ENCODE assay signal across 9 cellular contexts in genomic region chr4:20248155-20248558, GRCh38. TPM values are rescaled to one million over a fixed set of nuclear protein-coding genes. Genes with fewer than 3 reads are reported as not detected.
DNase-seq lines count a peak whose midpoint lies in the region; ATAC-seq and TF ChIP-seq lines count a peak whose summit lies in the region.
"Had no signal": no experiment of that assay in that cellular context is flagged by ENCODE, and none has a peak within 500 bp of the region (broad histone marks: within the 10 kb centered on the region; RNA-seq: fewer than 3 reads in every experiment).

No MANE protein-coding gene starts in this region.

- H3K9ac ChIP-seq in PC-3 (ENCODE audit: low read length) (no peak overlapping the region), parathyroid adenoma (no peak overlapping the region)

- peak; percentile 78 for DNase-seq in EL
- DNase-seq in HS-5 (ENCODE audit: low read depth): peak; percentile 87
- peak; percentile 82 for DNase-seq in PC-3
- DNase-seq in epithelial cell of proximal tubule (ENCODE audit: low read depth): no peak
- DNase-seq in omental fat pad (ENCODE audit: low spot score): no peak

- intact Hi-C loops in PC-3 (cut with micrococcal nuclease): loop anchor here (2.0 to 10.0 kb wide), 9 partner anchors 53 to 1559 kb away; no protein-coding TSS in a partner anchor

- TF ChIP-seq CTCF in PC-3 (conservative IDR thresholded peaks at IDR 0.05; ENCODE audit: low read depth, low read length) (peak; percentile 76), epithelial cell of proximal tubule (conservative IDR thresholded peaks at IDR 0.05; ENCODE audit: low read depth, low read length) (peak; percentile 75), parathyroid adenoma (IDR thresholded peaks at IDR 0.05) (peak; percentile 44), omental fat pad (IDR thresholded peaks at IDR 0.05) (no peak)

- POLR2A ChIA-PET in PC-3 (lab: Charles Lee; ENCODE audit: unreplicated experiment): interaction anchor here (0.7 kb wide), 1 partner anchor 54 kb away, joined by 5 read pairs; no protein-coding TSS in a partner anchor

- H2AFZ ChIP-seq in PC-3 (ENCODE audit: low read length): no peak overlapping the region
- H2AFZ ChIP-seq in parathyroid adenoma: no peak overlapping the region

- H3K4me2 ChIP-seq in PC-3 (ENCODE audit: low read length) (no peak overlapping the region), parathyroid adenoma (ENCODE audit: low read length) (no peak overlapping the region)

- no TSS peak for BruUV-seq in PC-3 (replicated peaks; lab: Mats Ljungman, UMichigan)

- 0 out of 2 replicates have a peak, but pooled peaks cover 3% of the 10 kb centered on the region for H3K9me2 ChIP-seq in PC-3 (replicated peaks; ENCODE audit: low read length)

- no peaks in the 10 kb centered on the region for H3F3A ChIP-seq in PC-3 (ENCODE audit: low read length, unreplicated experiment)

- no peaks in the 10 kb centered on the region for H3K9me3 ChIP-seq in PC-3 (ENCODE audit: low read length)
- H3K9me3 ChIP-seq in parathyroid adenoma (ENCODE audit: control insufficient read depth, low read length): no peaks in the 10 kb centered on the region
- H3K9me3 ChIP-seq: neutrophil had no signal

- H3K27me3 ChIP-seq in PC-3 (ENCODE audit: low read length) (no peaks in the 10 kb centered on the region), parathyroid adenoma (ENCODE audit: control insufficient read depth, insufficient read depth, low read length) (no peaks in the 10 kb centered on the region)

- H3K4me3 ChIP-seq in PC-3 (ENCODE audit: low read length) (no peak overlapping the region), epithelial cell of proximal tubule (ENCODE audit: low read depth, low read length) (no peak overlapping the region), parathyroid adenoma (ENCODE audit: low read depth, low read length) (no peak overlapping the region)

- H3K4me1 ChIP-seq in PC-3 (ENCODE audit: insufficient read depth, low read length) (peaks cover 29% of the 10 kb centered on the region), parathyroid adenoma (no peaks in the 10 kb centered on the region)

- H3K27ac ChIP-seq in PC-3 (ENCODE audit: low read length) (no peak overlapping the region; the same call in 1 of the 2 replicates), parathyroid adenoma (no peak overlapping the region)
- H3K27ac ChIP-seq: neutrophil had no signal

- CTCF ChIA-PET in PC-3 (lab: Charles Lee): interaction anchor here (0.5 to 1.0 kb wide), 6 partner anchors 55 to 791 kb away, joined by 3 to 9 read pairs (median 4); no protein-coding TSS in a partner anchor

- H4K20me1 ChIP-seq in PC-3 (ENCODE audit: low read length): peaks cover 7% of the 10 kb centered on the region

- H3K79me2 ChIP-seq in PC-3 (ENCODE audit: low read length) (peaks cover 14% of the 10 kb centered on the region), parathyroid adenoma (no peaks in the 10 kb centered on the region)

- ATAC-seq in PC-3 (peak; percentile 27), omental fat pad (ENCODE audit: low FRiP score) (no peak), GM19463 (IDR thresholded peaks at IDR 0.05; ENCODE audit: unreplicated experiment) (no peak), HG03175 (IDR thresholded peaks at IDR 0.05; ENCODE audit: unreplicated experiment) (no peak)

- H3K36me3 ChIP-seq in PC-3 (ENCODE audit: low read depth, low read length) (no peaks in the 10 kb centered on the region), parathyroid adenoma (ENCODE audit: control insufficient read depth, insufficient read depth, low read length) (no peaks in the 10 kb centered on the region)
- H3K36me3 ChIP-seq: neutrophil had no signal

RNA-seq across cellular contexts. Expression of gene SLIT2, which starts 3.5 kb away (rescaled TPM):
- total RNA-seq in PC-3 (2014; rRNA removed) (19.1 and 28.7 TPM in 2 replicates), epithelial cell of proximal tubule (1.4 and 2.5 TPM in 2 replicates), omental fat pad (10 to 100 TPM; 13.4 to 45.6 (median 18.6) TPM)

Comparison
In these comparisons a context has a peak if more than half of its experiments do, and no peak if none do; other contexts are left out.
1. DNase-seq: peak in EL (single experiment), HS-5 (single experiment) and PC-3 (single experiment); none in epithelial cell of proximal tubule (single experiment) and omental fat pad (single experiment).
2. CTCF ChIP-seq: peak in PC-3 (single experiment), epithelial cell of proximal tubule (single experiment) and parathyroid adenoma (single experiment); none in omental fat pad (0 of 3).